Comparison of ENCODE assay signal across 11 cellular contexts in genomic region chr7:104534149-104534548, GRCh38.
"Had no signal": no experiment of that assay in that cellular context is flagged by ENCODE, and none has a peak within 500 bp of the region (broad histone marks: within the 10 kb centered on the region; RNA-seq: fewer than 3 reads in every experiment).

No MANE protein-coding gene starts in this region.

- H3K36me3 ChIP-seq: HAP-1 had no signal

- H3K4me2 ChIP-seq: GM23338 had no signal

- H3K4me3 ChIP-seq: GM23248, GM23338, HAP-1 had no signal

- H3K27ac ChIP-seq: GM23248 had no signal

- H3K4me1 ChIP-seq: HAP-1 had no signal

- ATAC-seq: GM23338, HCT116 had no signal

- DNase-seq: GM23248, GOT3, H7, H9, HCEC 1CT, HFFc6 had no signal

- FAIRE-seq: H1, H54 had no signal

- H2AFZ ChIP-seq: GM23248, GM23338 had no signal

- H3K9me3 ChIP-seq: HAP-1 had no signal

- H3K9ac ChIP-seq: GM23248 had no signal
